Comparison of ENCODE assay signal across 19 cellular contexts in genomic region chr3:142852009-142852408, GRCh38. TPM values are rescaled to one million over a fixed set of nuclear protein-coding genes. Genes with fewer than 3 reads are reported as not detected.
"Had no signal": no experiment of that assay in that cellular context is flagged by ENCODE, and none has a peak within 500 bp of the region (broad histone marks: within the 10 kb centered on the region; RNA-seq: fewer than 3 reads in every experiment).

No MANE protein-coding gene starts in this region.

- ATAC-seq: heart right ventricle, left lobe of liver, natural killer cell, upper lobe of right lung had no signal

- H3K4me3 Mint-ChIP-seq: activated naive CD4-positive, alpha-beta T cell treated with anti-CD3 and anti-CD28 coated beads, Interleukin-2, amount 50 U/mL, for 24 hours; memory B cell; natural killer cell had no signal

- DNase-seq: activated CD4-positive, alpha-beta T cell treated with anti-CD3 and anti-CD28 coated beads for 48 hours; activated effector memory CD4-positive, alpha-beta T cell treated with Interleukin-2 at 50 U/mL for 16 hours; activated T-cell treated with anti-CD3 and anti-CD28 coated beads, Interleukin-2, amount 50 U/mL, for 1 hour; central memory CD4-positive, alpha-beta T cell; effector CD4-positive, alpha-beta T cell; foreskin melanocyte; heart right ventricle; natural killer cell; posterior cingulate gyrus; stimulated activated naive CD4-positive, alpha-beta T cell treated with Interleukin-2 at 50 U/mL for 16 hours; upper lobe of right lung had no signal

- H3K27ac Mint-ChIP-seq: activated naive CD4-positive, alpha-beta T cell treated with anti-CD3 and anti-CD28 coated beads, Interleukin-2, amount 50 U/mL, for 24 hours; memory B cell; natural killer cell had no signal

- H3K27me3 ChIP-seq: heart right ventricle, right atrium auricular region, upper lobe of right lung had no signal

- H3K36me3 ChIP-seq: heart right ventricle, upper lobe of right lung had no signal

- H3K9me3 Mint-ChIP-seq: activated naive CD4-positive, alpha-beta T cell treated with anti-CD3 and anti-CD28 coated beads, Interleukin-2, amount 50 U/mL, for 24 hours; memory B cell; natural killer cell had no signal

- H3K36me3 Mint-ChIP-seq: activated naive CD4-positive, alpha-beta T cell treated with anti-CD3 and anti-CD28 coated beads, Interleukin-2, amount 50 U/mL, for 24 hours; memory B cell; natural killer cell had no signal

- H3K4me3 ChIP-seq: coronary artery, heart right ventricle, right atrium auricular region, smooth muscle cell, upper lobe of right lung had no signal

- H3K4me1 Mint-ChIP-seq: activated naive CD4-positive, alpha-beta T cell treated with anti-CD3 and anti-CD28 coated beads, Interleukin-2, amount 50 U/mL, for 24 hours; memory B cell; natural killer cell had no signal

- H3K27ac ChIP-seq: upper lobe of right lung, VCaP had no signal

- H3K9me3 ChIP-seq: heart right ventricle, right atrium auricular region, upper lobe of right lung had no signal

RNA-seq across cellular contexts. Expression of gene PCOLCE2, which starts 36.9 kb away (rescaled TPM):
- total RNA-seq: endothelial cell of umbilical vein, natural killer cell had no signal
